ENCODE assay signal across 8 cellular contexts in the genomic region with DNA sequence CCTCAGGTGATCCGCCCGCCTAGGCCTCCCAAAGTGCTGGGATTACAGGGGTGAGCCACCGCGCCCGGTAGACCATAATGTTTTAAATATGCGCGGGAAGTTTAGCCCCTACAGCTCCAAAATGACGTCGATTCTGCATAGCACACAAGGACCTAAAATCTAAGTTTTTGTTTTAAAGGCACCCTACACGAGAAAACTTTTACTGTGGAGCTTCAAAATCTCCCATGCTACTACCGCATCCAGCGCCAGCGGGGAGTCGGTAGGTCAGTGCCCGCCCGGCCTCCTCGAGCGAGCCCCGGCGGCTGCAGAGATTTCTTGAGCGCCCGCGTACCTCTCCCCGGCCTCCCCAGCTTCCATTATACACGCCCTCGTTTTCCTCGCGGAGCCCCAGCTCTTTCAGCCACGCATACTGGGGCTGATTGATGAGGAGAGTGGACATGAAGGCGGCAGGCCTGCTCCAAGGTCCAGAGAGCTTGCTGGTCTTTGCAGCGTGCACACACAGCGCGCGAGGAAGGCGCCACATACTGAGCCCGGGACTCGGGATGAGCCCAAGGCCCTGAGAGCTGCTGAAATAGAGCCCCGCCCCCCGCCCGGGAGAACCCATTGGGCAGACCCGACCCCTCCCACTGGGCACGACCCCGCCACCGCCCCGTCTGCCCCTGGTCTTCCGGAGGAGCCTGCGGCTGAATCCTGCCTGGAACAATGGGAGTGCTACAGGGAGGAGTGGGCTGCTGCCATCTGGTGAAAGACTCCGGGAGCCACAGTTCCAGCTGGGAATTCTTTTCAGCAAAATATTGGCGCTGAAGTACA. TPM values are rescaled to one million over a fixed set of nuclear protein-coding genes. Genes with fewer than 3 reads are reported as not detected.
DNase-seq lines count a peak whose midpoint lies in the region; FAIRE-seq and TF ChIP-seq lines count a peak whose summit lies in the region.

A gene (minus strand): TSS at position 544 of the 810 bp plus-strand sequence. CDS start 21 bp downstream, at position 523.

- peaks cover 12 to 28% of the 10 kb centered on the region in 2 experiments for H3K36me3 ChIP-seq in HEK293 (ENCODE audit: control insufficient read depth in 2 of 2, insufficient read depth in 1 of 2, low read length in 2 of 2)

- no peaks in the 10 kb centered on the region for H3K9me3 ChIP-seq in HEK293 (ENCODE audit: control insufficient read depth, insufficient read depth, low read depth, low read length)

- H3K27ac Mint-ChIP-seq in chondrocyte (ENCODE audit: unreplicated experiment): peak within 1 kb of the TSS; percentile 81

- TF ChIP-seq CTCF in HEK293 (tag by site-specific recombination; IDR thresholded peaks at IDR 0.05) (peak; percentile 77), chondrocyte (IDR thresholded peaks at IDR 0.05) (peak; percentile 82)

- CTCF ChIA-PET in HEK293 (lab: Yijun Ruan, JAX): interaction anchor here (0.6 to 2.7 kb wide), 20 partner anchors 9 to 1687 kb away, joined by 3 to 16 read pairs (median 4); no protein-coding TSS in a partner anchor

- no peaks in the 10 kb centered on the region for H3K9me3 Mint-ChIP-seq in chondrocyte (ENCODE audit: low read depth)

- peak within 1 kb of the TSS; percentile 79 for H3K4me3 ChIP-seq in HEK293 (ENCODE audit: low read depth, low read length)
- H3K4me3 ChIP-seq in skin epidermis: peak within 1 kb of the TSS; percentile 36 to 63 (median 57)

- DNase-seq in GM04504 (ENCODE audit: low read depth) (peak; percentile 67), NCI-H1694 treated with DMSO at 0.1 percent for 48 hours (lab: John Stamatoyannopoulos, UW) (peak; percentile 91), UCSD-AML1 (lab: John Stamatoyannopoulos, UW; ENCODE audit: unreplicated experiment) (peak; percentile 84), chondrocyte (ENCODE audit: low spot score) (peak; percentile 97), NCI-H1105 (lab: John Stamatoyannopoulos, UW) (no peak)

- H3K4me3 Mint-ChIP-seq in chondrocyte (ENCODE audit: unreplicated experiment): peak within 1 kb of the TSS; percentile 90

- peak; percentile 41 for FAIRE-seq in islet of Langerhans (lab: Jason Lieb, UNC)

- POLR2A ChIA-PET in HEK293 (lab: Yijun Ruan, JAX): interaction anchor here (0.5 to 1.9 kb wide), 15 partner anchors 9 to 785 kb away, joined by 3 to 7 read pairs (median 3); a partner anchor contains a TSS

- H3K36me3 Mint-ChIP-seq in chondrocyte (ENCODE audit: low read depth): peaks cover 2% of the 10 kb centered on the region

- H3K4me1 Mint-ChIP-seq in chondrocyte (ENCODE audit: low read depth): peaks cover 25% of the 10 kb centered on the region

- peaks cover 6% of the 10 kb centered on the region for H3K4me1 ChIP-seq in HEK293 (ENCODE audit: control insufficient read depth, insufficient read depth, low read length)

- H3K27ac ChIP-seq in HEK293 (ENCODE audit: extremely low read depth, low read depth, low read length) (peak within 1 kb of the TSS; percentile 89), skin epidermis (peak within 1 kb of the TSS; percentile 4 to 88 (median 73))

- H3K27me3 Mint-ChIP-seq in chondrocyte (ENCODE audit: low read depth): no peaks in the 10 kb centered on the region

TF ChIP-seq in HEK293, 187 proteins besides CTCF, POLR2A, EP300 and RAD21 (continues in another document):
- TF ChIP-seq ZNF37A (tag by site-specific recombination; IDR thresholded peaks at IDR 0.05): no peak
- 0 out of 2 replicates have a peak, but pooled peaks have one; percentile 4 for TF ChIP-seq WT1 (tag by site-specific recombination; IDR thresholded peaks at IDR 0.05)
- no peak for TF ChIP-seq ZNF223 (tag by site-specific recombination; IDR thresholded peaks at IDR 0.05)
- no peak; the same call in 1 of the 2 replicates for TF ChIP-seq MEIS1 (CRISPR knock-in tag; IDR thresholded peaks at IDR 0.05; ENCODE audit: borderline replicate concordance)
- TF ChIP-seq ZNF501 (tag by site-specific recombination; IDR thresholded peaks at IDR 0.05): peak; percentile 94
- TF ChIP-seq, protein P1, sequence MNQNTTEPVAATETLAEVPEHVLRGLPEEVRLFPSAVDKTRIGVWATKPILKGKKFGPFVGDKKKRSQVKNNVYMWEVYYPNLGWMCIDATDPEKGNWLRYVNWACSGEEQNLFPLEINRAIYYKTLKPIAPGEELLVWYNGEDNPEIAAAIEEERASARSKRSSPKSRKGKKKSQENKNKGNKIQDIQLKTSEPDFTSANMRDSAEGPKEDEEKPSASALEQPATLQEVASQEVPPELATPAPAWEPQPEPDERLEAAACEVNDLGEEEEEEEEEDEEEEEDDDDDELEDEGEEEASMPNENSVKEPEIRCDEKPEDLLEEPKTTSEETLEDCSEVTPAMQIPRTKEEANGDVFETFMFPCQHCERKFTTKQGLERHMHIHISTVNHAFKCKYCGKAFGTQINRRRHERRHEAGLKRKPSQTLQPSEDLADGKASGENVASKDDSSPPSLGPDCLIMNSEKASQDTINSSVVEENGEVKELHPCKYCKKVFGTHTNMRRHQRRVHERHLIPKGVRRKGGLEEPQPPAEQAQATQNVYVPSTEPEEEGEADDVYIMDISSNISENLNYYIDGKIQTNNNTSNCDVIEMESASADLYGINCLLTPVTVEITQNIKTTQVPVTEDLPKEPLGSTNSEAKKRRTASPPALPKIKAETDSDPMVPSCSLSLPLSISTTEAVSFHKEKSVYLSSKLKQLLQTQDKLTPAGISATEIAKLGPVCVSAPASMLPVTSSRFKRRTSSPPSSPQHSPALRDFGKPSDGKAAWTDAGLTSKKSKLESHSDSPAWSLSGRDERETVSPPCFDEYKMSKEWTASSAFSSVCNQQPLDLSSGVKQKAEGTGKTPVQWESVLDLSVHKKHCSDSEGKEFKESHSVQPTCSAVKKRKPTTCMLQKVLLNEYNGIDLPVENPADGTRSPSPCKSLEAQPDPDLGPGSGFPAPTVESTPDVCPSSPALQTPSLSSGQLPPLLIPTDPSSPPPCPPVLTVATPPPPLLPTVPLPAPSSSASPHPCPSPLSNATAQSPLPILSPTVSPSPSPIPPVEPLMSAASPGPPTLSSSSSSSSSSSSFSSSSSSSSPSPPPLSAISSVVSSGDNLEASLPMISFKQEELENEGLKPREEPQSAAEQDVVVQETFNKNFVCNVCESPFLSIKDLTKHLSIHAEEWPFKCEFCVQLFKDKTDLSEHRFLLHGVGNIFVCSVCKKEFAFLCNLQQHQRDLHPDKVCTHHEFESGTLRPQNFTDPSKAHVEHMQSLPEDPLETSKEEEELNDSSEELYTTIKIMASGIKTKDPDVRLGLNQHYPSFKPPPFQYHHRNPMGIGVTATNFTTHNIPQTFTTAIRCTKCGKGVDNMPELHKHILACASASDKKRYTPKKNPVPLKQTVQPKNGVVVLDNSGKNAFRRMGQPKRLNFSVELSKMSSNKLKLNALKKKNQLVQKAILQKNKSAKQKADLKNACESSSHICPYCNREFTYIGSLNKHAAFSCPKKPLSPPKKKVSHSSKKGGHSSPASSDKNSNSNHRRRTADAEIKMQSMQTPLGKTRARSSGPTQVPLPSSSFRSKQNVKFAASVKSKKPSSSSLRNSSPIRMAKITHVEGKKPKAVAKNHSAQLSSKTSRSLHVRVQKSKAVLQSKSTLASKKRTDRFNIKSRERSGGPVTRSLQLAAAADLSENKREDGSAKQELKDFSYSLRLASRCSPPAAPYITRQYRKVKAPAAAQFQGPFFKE (tag by site-specific recombination; IDR thresholded peaks at IDR 0.05; ENCODE audit: borderline replicate concordance): no peak
- TF ChIP-seq ZSCAN16 (tag by site-specific recombination; IDR thresholded peaks at IDR 0.05): no peak
- TF ChIP-seq ZNF561 (tag by site-specific recombination; IDR thresholded peaks at IDR 0.05; ENCODE audit: borderline replicate concordance): peak; percentile 78; the same call in 1 of the 2 replicates
- TF ChIP-seq, protein P2, sequence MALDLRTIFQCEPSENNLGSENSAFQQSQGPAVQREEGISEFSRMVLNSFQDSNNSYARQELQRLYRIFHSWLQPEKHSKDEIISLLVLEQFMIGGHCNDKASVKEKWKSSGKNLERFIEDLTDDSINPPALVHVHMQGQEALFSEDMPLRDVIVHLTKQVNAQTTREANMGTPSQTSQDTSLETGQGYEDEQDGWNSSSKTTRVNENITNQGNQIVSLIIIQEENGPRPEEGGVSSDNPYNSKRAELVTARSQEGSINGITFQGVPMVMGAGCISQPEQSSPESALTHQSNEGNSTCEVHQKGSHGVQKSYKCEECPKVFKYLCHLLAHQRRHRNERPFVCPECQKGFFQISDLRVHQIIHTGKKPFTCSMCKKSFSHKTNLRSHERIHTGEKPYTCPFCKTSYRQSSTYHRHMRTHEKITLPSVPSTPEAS (tag by site-specific recombination; IDR thresholded peaks at IDR 0.05): peak; percentile 52; the same call in 1 of the 2 replicates
- TF ChIP-seq ZNF423 (tag by site-specific recombination; IDR thresholded peaks at IDR 0.05): no peak
- no peak for TF ChIP-seq ZNF155 (tag by site-specific recombination; IDR thresholded peaks at IDR 0.05)
- TF ChIP-seq ZFP41 (tag by site-specific recombination; IDR thresholded peaks at IDR 0.05; ENCODE audit: borderline replicate concordance): no peak
- TF ChIP-seq, protein P3, sequence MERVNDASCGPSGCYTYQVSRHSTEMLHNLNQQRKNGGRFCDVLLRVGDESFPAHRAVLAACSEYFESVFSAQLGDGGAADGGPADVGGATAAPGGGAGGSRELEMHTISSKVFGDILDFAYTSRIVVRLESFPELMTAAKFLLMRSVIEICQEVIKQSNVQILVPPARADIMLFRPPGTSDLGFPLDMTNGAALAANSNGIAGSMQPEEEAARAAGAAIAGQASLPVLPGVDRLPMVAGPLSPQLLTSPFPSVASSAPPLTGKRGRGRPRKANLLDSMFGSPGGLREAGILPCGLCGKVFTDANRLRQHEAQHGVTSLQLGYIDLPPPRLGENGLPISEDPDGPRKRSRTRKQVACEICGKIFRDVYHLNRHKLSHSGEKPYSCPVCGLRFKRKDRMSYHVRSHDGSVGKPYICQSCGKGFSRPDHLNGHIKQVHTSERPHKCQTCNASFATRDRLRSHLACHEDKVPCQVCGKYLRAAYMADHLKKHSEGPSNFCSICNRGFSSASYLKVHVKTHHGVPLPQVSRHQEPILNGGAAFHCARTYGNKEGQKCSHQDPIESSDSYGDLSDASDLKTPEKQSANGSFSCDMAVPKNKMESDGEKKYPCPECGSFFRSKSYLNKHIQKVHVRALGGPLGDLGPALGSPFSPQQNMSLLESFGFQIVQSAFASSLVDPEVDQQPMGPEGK (tag by site-specific recombination; IDR thresholded peaks at IDR 0.05): peak; percentile 64; the same call in 1 of the 2 replicates
- no peak for TF ChIP-seq ZFP3 (tag by site-specific recombination; IDR thresholded peaks at IDR 0.05; ENCODE audit: low read depth)
- no peak for TF ChIP-seq ZNF10 (tag by site-specific recombination; IDR thresholded peaks at IDR 0.05)

RNA-seq across cellular contexts. Expression of the gene that starts here (rescaled TPM):
- 54.0 to 71.3 TPM (median 58.2 TPM) in 3 replicates for total RNA-seq in chondrocyte
